ENCODE assay signal across 8 cellular contexts in genomic region chr5:79020861-79021561, GRCh38. TPM values are rescaled to one million over a fixed set of nuclear protein-coding genes. Genes with fewer than 3 reads are reported as not detected.
A peak's percentile ranks its signal among the peaks of the same experiment; 100 is the strongest.
DNase-seq lines count a peak whose midpoint lies in the region; FAIRE-seq and TF ChIP-seq lines count a peak whose summit lies in the region.

No MANE protein-coding gene starts in this region.

- H3K9me3 Mint-ChIP-seq in activated CD4-positive, alpha-beta T cell treated with anti-CD3 and anti-CD28 coated beads, Interleukin-2, amount 10 ng/mL, durations not matched to agents 24 days and 14 days, result no peaks in the 10 kb centered on the region
- H3K9me3 Mint-ChIP-seq in mesothelial cell of epicardium, result no peaks in the 10 kb centered on the region

- no peaks in the 10 kb centered on the region for H3K36me3 Mint-ChIP-seq in activated CD4-positive, alpha-beta T cell treated with anti-CD3 and anti-CD28 coated beads, Interleukin-2, amount 10 ng/mL, durations not matched to agents 24 days and 14 days (ENCODE audit: low read depth)
- H3K36me3 Mint-ChIP-seq in mesothelial cell of epicardium, result no peaks in the 10 kb centered on the region

- no peak overlapping the region for H3K27ac Mint-ChIP-seq in activated CD4-positive, alpha-beta T cell treated with anti-CD3 and anti-CD28 coated beads, Interleukin-2, amount 10 ng/mL, durations not matched to agents 24 days and 14 days
- H3K27ac Mint-ChIP-seq in mesothelial cell of epicardium, result no peak overlapping the region

- peak; percentile 37 for DNase-seq in AG09319 (ENCODE audit: extremely low read depth, low read depth)
- peak; percentile 2 for DNase-seq in NCI-H2107 (lab: John Stamatoyannopoulos, UW)
- DNase-seq in activated CD4-positive, alpha-beta T cell treated with anti-CD3 and anti-CD28 coated beads, Interleukin-2, amount 10 ng/mL, durations not matched to agents 24 days and 14 days, result peak; percentile 76
- peak; percentile 80 for DNase-seq in endothelial cell of umbilical vein (ENCODE audit: low read depth, low spot score)
- peak in 1 of 2 experiments; percentile 60 for DNase-seq in mesothelial cell of epicardium (ENCODE audit: low spot score in 2 of 2, unreplicated experiment in 2 of 2)
- peak in 4 of 6 experiments; percentile 1 to 16 (median 6) for DNase-seq in stimulated activated naive CD4-positive, alpha-beta T cell (lab: John Stamatoyannopoulos, UW)
- no peak for DNase-seq in mesenteric fat pad (ENCODE audit: low spot score)

- no peak overlapping the region for H3K4me3 Mint-ChIP-seq in activated CD4-positive, alpha-beta T cell treated with anti-CD3 and anti-CD28 coated beads, Interleukin-2, amount 10 ng/mL, durations not matched to agents 24 days and 14 days
- peak overlapping the region; percentile 53 for H3K4me3 Mint-ChIP-seq in mesothelial cell of epicardium

- peak; percentile 88 for TF ChIP-seq CTCF in AG09319 (IDR thresholded peaks at IDR 0.05; ENCODE audit: low read depth, low read length)
- peak; percentile 76 for TF ChIP-seq CTCF in GM12875 (IDR thresholded peaks at IDR 0.05; ENCODE audit: borderline replicate concordance, insufficient read depth, low read depth, low read length)
- TF ChIP-seq CTCF in endothelial cell of umbilical vein (IDR thresholded peaks at IDR 0.05; ENCODE audit: extremely low read depth in 1 of 2, insufficient read depth in 1 of 2, low read depth in 1 of 2, low read length in 2 of 2), result peak; percentile 73 to 78
- peak; percentile 66 for TF ChIP-seq CTCF in mesothelial cell of epicardium (IDR thresholded peaks at IDR 0.05; ENCODE audit: unreplicated experiment)

- H3K79me2 ChIP-seq in endothelial cell of umbilical vein (ENCODE audit: control insufficient read depth, insufficient read depth, low read length), result no peaks in the 10 kb centered on the region

- H3K9me3 ChIP-seq in endothelial cell of umbilical vein (replicated peaks; ENCODE audit: control insufficient read depth, insufficient read depth, low read length), result no peaks in the 10 kb centered on the region

- peaks cover 11% of the 10 kb centered on the region for H3K4me1 Mint-ChIP-seq in activated CD4-positive, alpha-beta T cell treated with anti-CD3 and anti-CD28 coated beads, Interleukin-2, amount 10 ng/mL, durations not matched to agents 24 days and 14 days
- peaks cover 27% of the 10 kb centered on the region for H3K4me1 Mint-ChIP-seq in mesothelial cell of epicardium

- peaks cover 72% of the 10 kb centered on the region for H3K27me3 Mint-ChIP-seq in activated CD4-positive, alpha-beta T cell treated with anti-CD3 and anti-CD28 coated beads, Interleukin-2, amount 10 ng/mL, durations not matched to agents 24 days and 14 days
- peaks cover 26% of the 10 kb centered on the region for H3K27me3 Mint-ChIP-seq in mesothelial cell of epicardium (ENCODE audit: low read depth)

- peaks cover 2 to 14% of the 10 kb centered on the region in 2 experiments for H3K27me3 ChIP-seq in endothelial cell of umbilical vein (ENCODE audit: control insufficient read depth in 2 of 2, insufficient read depth in 2 of 2, low read length in 2 of 2)

- peaks cover 16% of the 10 kb centered on the region for H3K4me1 ChIP-seq in endothelial cell of umbilical vein (ENCODE audit: control insufficient read depth, extremely low read depth, insufficient read depth, low read length)

- H2AFZ ChIP-seq in endothelial cell of umbilical vein (ENCODE audit: low read depth, low read length), result peak overlapping the region; percentile 55

- peak overlapping the region; percentile 60 for H3K4me2 ChIP-seq in endothelial cell of umbilical vein (ENCODE audit: insufficient read depth, low read length)

- H3K9me1 ChIP-seq in endothelial cell of umbilical vein (replicated peaks; ENCODE audit: control insufficient read depth, extremely low read depth, insufficient read depth, low read length), result no peaks in the 10 kb centered on the region

- no TSS peak for BruUV-seq in endothelial cell of umbilical vein (replicated peaks; lab: Mats Ljungman, UMichigan)

- H3K4me3 ChIP-seq in GM12875 (ENCODE audit: low read depth, low read length) (no peak overlapping the region), endothelial cell of umbilical vein (replicated peaks in 1 of 3; ENCODE audit: insufficient read depth in 1 of 3, low read depth in 1 of 3, low read length in 3 of 3) (peak overlapping the region in 1 of 3 experiments; percentile 40)

- TF ChIP-seq POLR2A in endothelial cell of umbilical vein (IDR thresholded peaks at IDR 0.05; ENCODE audit: low read depth, low read length), result no peak

- no peaks in the 10 kb centered on the region for H4K20me1 ChIP-seq in endothelial cell of umbilical vein (replicated peaks; ENCODE audit: control insufficient read depth, extremely low read depth, insufficient read depth, low read length)

- H3K9ac ChIP-seq in endothelial cell of umbilical vein (replicated peaks; ENCODE audit: extremely low read depth, insufficient read depth, low read length), result peak overlapping the region; percentile 1

- FAIRE-seq in endothelial cell of umbilical vein (lab: Jason Lieb, UNC), result peak; percentile 77

- no peaks in the 10 kb centered on the region for H3K36me3 ChIP-seq in endothelial cell of umbilical vein (ENCODE audit: control insufficient read depth in 2 of 2, extremely low read depth in 1 of 2, insufficient read depth in 2 of 2, low read length in 2 of 2)

- CTCF ChIA-PET in endothelial cell of umbilical vein (lab: Charles Lee), result interaction anchor here (0.6 to 13.1 kb wide), 46 partner anchors 9 to 1063 kb away, joined by 3 to 726 read pairs (median 4); partner anchors contain the start of genes ARSB and HOMER1

- dilution Hi-C loops in endothelial cell of umbilical vein (cut with MboI; ENCODE audit: extremely low pct_ligation_motif_present, low sequenced_read_pairs), result no loop called here

- POLR2A ChIA-PET in endothelial cell of umbilical vein (lab: Charles Lee), result no interaction called here

- H3K27ac ChIP-seq in endothelial cell of umbilical vein (ENCODE audit: insufficient read depth, low read depth, low read length), result no peak overlapping the region

- intact Hi-C loops in activated CD4-positive, alpha-beta T cell treated with anti-CD3 and anti-CD28 coated beads, Interleukin-2, amount 10 ng/mL, durations not matched to agents 24 days and 14 days (cut with micrococcal nuclease), result loop anchor here (1.0 to 10.0 kb wide), 4 partner anchors 39 to 1064 kb away; no protein-coding TSS in a partner anchor
- intact Hi-C loops in endothelial cell of umbilical vein (cut with micrococcal nuclease), result loop anchor here (1.0 to 5.0 kb wide), 6 partner anchors 37 to 837 kb away; partner anchors contain the start of gene JMY

TF ChIP-seq in endothelial cell of umbilical vein, 7 proteins besides CTCF, POLR2A, EP300 and RAD21 (continues in another document):
- TF ChIP-seq, protein P1, sequence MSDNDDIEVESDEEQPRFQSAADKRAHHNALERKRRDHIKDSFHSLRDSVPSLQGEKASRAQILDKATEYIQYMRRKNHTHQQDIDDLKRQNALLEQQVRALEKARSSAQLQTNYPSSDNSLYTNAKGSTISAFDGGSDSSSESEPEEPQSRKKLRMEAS (IDR thresholded peaks at IDR 0.05; ENCODE audit: insufficient read depth, insufficient read length), result no peak
- no peak for TF ChIP-seq EZH2 (IDR thresholded peaks at IDR 0.05; ENCODE audit: borderline replicate concordance, low read depth, low read length, severe bottlenecking)
- TF ChIP-seq FOS (IDR thresholded peaks at IDR 0.05; ENCODE audit: borderline replicate concordance, insufficient read depth, low read length), result no peak
- peak; percentile 31 for TF ChIP-seq JUN (IDR thresholded peaks at IDR 0.05; ENCODE audit: borderline replicate concordance, insufficient read depth, insufficient read length, low read depth)

RNA-seq across cellular contexts. Expression of gene ARSB, which starts 35.9 kb away (rescaled TPM):
- total RNA-seq in activated CD4-positive, alpha-beta T cell treated with anti-CD3 and anti-CD28 coated beads, Interleukin-2, amount 10 ng/mL, durations not matched to agents 24 days and 14 days, result 11.5 and 12.4 TPM in 2 replicates
- 24.8 and 25.8 TPM in 2 replicates for total RNA-seq in endothelial cell of umbilical vein
- 17.0 and 17.2 TPM in 2 replicates for polyA plus RNA-seq in endothelial cell of umbilical vein
- 16.2 and 17.1 TPM in 2 replicates for polyA plus RNA-seq in endothelial cell of umbilical vein (2011; cell fraction: cytosol; rRNA removed)
- polyA plus RNA-seq in endothelial cell of umbilical vein (2011; cell fraction: nucleus; rRNA removed), result 7.3 and 8.8 TPM in 2 replicates
- polyA plus RNA-seq in endothelial cell of umbilical vein (2012), result 8.9 and 12.7 TPM in 2 replicates
- 28.5 and 29.6 TPM in 2 replicates for polyA minus RNA-seq in endothelial cell of umbilical vein
- 7.8 TPM for polyA minus RNA-seq in endothelial cell of umbilical vein (2011; cell fraction: cytosol; rRNA and poly(A)+ RNA removed)
- polyA minus RNA-seq in endothelial cell of umbilical vein (2011; cell fraction: nucleus; rRNA and poly(A)+ RNA removed), result 16.0 and 19.8 TPM in 2 replicates
- 21.4 to 23.4 TPM (median 22.5 TPM) in 3 replicates for total RNA-seq in mesothelial cell of epicardium
- 16.7 TPM for total RNA-seq in mesenteric fat pad

RNA-seq across cellular contexts. Expression of gene DMGDH, which starts 48.5 kb away (rescaled TPM):
- total RNA-seq in activated CD4-positive, alpha-beta T cell treated with anti-CD3 and anti-CD28 coated beads, Interleukin-2, amount 10 ng/mL, durations not matched to agents 24 days and 14 days, result not detected in 2 replicates
- total RNA-seq in endothelial cell of umbilical vein (not detected in 2 replicates), mesothelial cell of epicardium (1.2 to 2.1 TPM (median 1.8 TPM) in 3 replicates), mesenteric fat pad (5.2 TPM)
- polyA plus RNA-seq in endothelial cell of umbilical vein, result 0.03 and 0.11 TPM in 2 replicates
- polyA plus RNA-seq in endothelial cell of umbilical vein (2011; cell fraction: cytosol; rRNA removed), result 0.10 TPM in 1 of 2 replicates, not detected in the other
- polyA plus RNA-seq in endothelial cell of umbilical vein (2011; cell fraction: nucleus; rRNA removed), result 0.08 and 0.14 TPM in 2 replicates
- not detected in 2 replicates for polyA plus RNA-seq in endothelial cell of umbilical vein (2012)
- polyA minus RNA-seq in endothelial cell of umbilical vein, result not detected in 2 replicates
- polyA minus RNA-seq in endothelial cell of umbilical vein (2011; cell fraction: cytosol; rRNA and poly(A)+ RNA removed), result not detected
- polyA minus RNA-seq in endothelial cell of umbilical vein (2011; cell fraction: nucleus; rRNA and poly(A)+ RNA removed), result 0.48 TPM in 1 of 2 replicates, not detected in the other

RNA-seq across cellular contexts. Expression of gene BHMT2, which starts 48.6 kb away (rescaled TPM):
- not detected in 2 replicates for total RNA-seq in activated CD4-positive, alpha-beta T cell treated with anti-CD3 and anti-CD28 coated beads, Interleukin-2, amount 10 ng/mL, durations not matched to agents 24 days and 14 days
- total RNA-seq in endothelial cell of umbilical vein (0.71 and 0.76 TPM in 2 replicates), mesothelial cell of epicardium (not detected in 3 replicates), mesenteric fat pad (60.6 TPM)
- 0.81 and 0.92 TPM in 2 replicates for polyA plus RNA-seq in endothelial cell of umbilical vein
- polyA plus RNA-seq in endothelial cell of umbilical vein (2011; cell fraction: cytosol; rRNA removed), result 0.52 and 0.70 TPM in 2 replicates
- 1.9 and 2.5 TPM in 2 replicates for polyA plus RNA-seq in endothelial cell of umbilical vein (2011; cell fraction: nucleus; rRNA removed)
- polyA plus RNA-seq in endothelial cell of umbilical vein (2012), result 0.33 TPM in 1 of 2 replicates, not detected in the other
- polyA minus RNA-seq in endothelial cell of umbilical vein, result 0.92 and 1.3 TPM in 2 replicates
- polyA minus RNA-seq in endothelial cell of umbilical vein (2011; cell fraction: cytosol; rRNA and poly(A)+ RNA removed), result not detected
- polyA minus RNA-seq in endothelial cell of umbilical vein (2011; cell fraction: nucleus; rRNA and poly(A)+ RNA removed), result 0.43 and 0.67 TPM in 2 replicates

Comparison
In these comparisons a context has a peak if more than half of its experiments do, and no peak if none do; other contexts are left out.
1. RNA of gene BHMT2, which starts 48.6 kb away (total RNA-seq): 60.6 TPM in mesenteric fat pad (single experiment); 0.71 to 0.76 TPM in endothelial cell of umbilical vein, not detected in activated CD4-positive, alpha-beta T cell treated with anti-CD3 and anti-CD28 coated beads, Interleukin-2, amount 10 ng/mL, durations not matched to agents 24 days and 14 days and not detected in mesothelial cell of epicardium; every median in the first group is over 10 times any median in the second.
2. Peak in every context shown above with its lines, with median percentiles within 50 percentile points of each other: CTCF ChIP-seq.